Comparison of ENCODE assay signal across 1 cellular context in the genomic region with DNA sequence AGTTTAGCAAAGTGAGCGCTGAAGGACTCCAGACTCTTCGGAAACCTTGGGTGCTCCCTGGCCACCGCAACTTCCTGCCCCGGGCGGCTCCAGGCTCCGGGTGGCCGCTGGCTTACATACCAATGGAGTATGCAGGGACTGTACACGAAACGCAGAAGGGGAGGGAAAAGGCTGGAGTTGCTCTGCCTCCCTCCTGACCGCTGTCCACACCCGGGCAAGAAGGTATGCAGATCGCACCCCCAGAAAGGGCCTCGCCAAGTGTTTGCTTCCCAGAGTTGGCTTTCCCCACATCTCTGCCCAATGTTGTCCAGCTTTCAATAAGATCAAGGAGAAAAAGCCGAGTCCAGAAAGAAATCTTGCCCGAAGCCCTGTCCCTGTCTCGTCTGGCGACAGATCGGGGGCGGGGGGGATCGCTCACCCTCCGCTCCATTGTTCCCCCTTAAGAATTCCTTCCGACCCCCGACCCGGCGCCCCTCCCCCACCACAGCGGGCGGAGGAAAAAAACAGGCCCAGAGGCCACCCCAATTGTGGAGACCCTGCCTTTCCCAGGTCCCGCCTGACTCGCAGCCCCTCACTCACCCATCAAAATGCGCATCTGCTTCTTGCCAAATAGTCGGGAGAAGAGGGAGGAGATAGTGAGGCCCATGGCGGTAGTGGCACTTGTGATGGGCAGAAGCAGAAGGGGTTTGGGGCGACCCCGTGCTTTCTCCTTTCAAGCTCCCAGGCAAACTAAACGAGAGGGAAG.
TF ChIP-seq lines count a peak whose summit lies in the region.

No MANE protein-coding gene starts in this region.

TF ChIP-seq in IMR-90, 13 proteins besides CTCF, POLR2A, EP300 and RAD21 (continued from another document):
- TF ChIP-seq, protein P1, sequence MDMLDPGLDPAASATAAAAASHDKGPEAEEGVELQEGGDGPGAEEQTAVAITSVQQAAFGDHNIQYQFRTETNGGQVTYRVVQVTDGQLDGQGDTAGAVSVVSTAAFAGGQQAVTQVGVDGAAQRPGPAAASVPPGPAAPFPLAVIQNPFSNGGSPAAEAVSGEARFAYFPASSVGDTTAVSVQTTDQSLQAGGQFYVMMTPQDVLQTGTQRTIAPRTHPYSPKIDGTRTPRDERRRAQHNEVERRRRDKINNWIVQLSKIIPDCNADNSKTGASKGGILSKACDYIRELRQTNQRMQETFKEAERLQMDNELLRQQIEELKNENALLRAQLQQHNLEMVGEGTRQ (IDR thresholded peaks at IDR 0.05; ENCODE audit: low read depth, low read length): no peak
- 0 out of 2 replicates have a peak, but pooled peaks have one; percentile 5 for TF ChIP-seq CEBPB (IDR thresholded peaks at IDR 0.05; ENCODE audit: low read depth, low read length)
- peak; percentile 96; the same call in 1 of the 2 replicates for TF ChIP-seq CHD1 (IDR thresholded peaks at IDR 0.05; ENCODE audit: low read depth, low read length)
- TF ChIP-seq MXI1 (IDR thresholded peaks at IDR 0.05; ENCODE audit: borderline replicate concordance, low read depth, low read length): peak; percentile 48; the same call in 1 of the 2 replicates
- TF ChIP-seq MAFK (IDR thresholded peaks at IDR 0.05; ENCODE audit: low read depth, low read length): no peak
- peak; percentile 14 for TF ChIP-seq RCOR1 (IDR thresholded peaks at IDR 0.05; ENCODE audit: insufficient replicate concordance, low read length)
